Comparison of ENCODE assay signal across 13 cellular contexts in the genomic region with DNA sequence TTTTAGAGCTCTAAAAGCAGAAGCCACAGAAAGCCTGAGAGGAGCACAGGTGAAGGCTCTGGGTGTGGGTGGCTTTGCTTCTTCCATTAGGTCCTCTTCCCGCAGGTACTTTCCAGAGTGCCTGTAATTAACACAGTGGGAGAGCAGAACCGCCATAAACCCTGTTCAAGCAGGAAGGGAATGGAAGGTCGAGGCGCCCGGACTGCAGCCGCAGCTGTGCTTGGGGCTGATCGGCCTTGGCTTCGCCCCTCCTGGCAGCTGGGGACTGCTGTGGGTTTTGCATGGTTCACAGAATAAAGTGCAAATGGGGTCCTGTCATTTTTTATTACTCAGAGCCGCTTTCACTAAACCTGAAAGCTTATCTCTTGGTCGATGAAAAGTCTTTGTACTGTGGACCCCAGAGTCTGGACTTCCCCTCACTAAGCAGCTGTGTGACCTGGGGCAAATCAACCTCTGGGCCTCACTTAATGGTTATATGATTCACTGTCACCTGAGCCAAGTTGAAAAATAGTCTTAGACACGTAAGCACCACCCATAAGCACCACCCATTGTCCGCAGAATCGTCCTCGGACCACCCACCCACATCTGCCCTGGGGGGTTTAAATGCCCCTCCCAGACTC.
DNase-seq lines count a peak whose midpoint lies in the region; ATAC-seq and TF ChIP-seq lines count a peak whose summit lies in the region.
"Had no signal": no experiment of that assay in that cellular context is flagged by ENCODE, and none has a peak within 500 bp of the region (broad histone marks: within the 10 kb centered on the region; RNA-seq: fewer than 3 reads in every experiment).

No MANE protein-coding gene starts in this region.

- in situ Hi-C loops in Caki2 (cut with HindIII; ENCODE audit: low pct_unique_long_range_greater_than_20kb, low sequenced_read_pairs) = no loop called here

- no peak for ATAC-seq in psoas muscle
- ATAC-seq: SK-N-SH treated with all-trans-retinoic acid at 6 μM for 48 hours; stimulated activated naive CD8-positive, alpha-beta T cell treated with anti-CD3 and anti-CD28 coated beads, Interleukin-15, Interleukin-2, amounts not matched to agents 100 U/mL and 50 U/mL, for 24 hours had no signal

- H3K27ac ChIP-seq in hepatocyte = peak overlapping the region; percentile 84
- H3K27ac ChIP-seq in psoas muscle = no peak overlapping the region
- H3K27ac ChIP-seq: GM23248 had no signal

- no peaks in the 10 kb centered on the region for H3K27me3 ChIP-seq in hepatocyte
- H3K27me3 ChIP-seq in psoas muscle (ENCODE audit: insufficient read depth in 3 of 3, low read length in 2 of 3) = no peaks in the 10 kb centered on the region

- peaks cover 11% of the 10 kb centered on the region for H3K4me1 ChIP-seq in hepatocyte (ENCODE audit: insufficient read depth)
- H3K4me1 ChIP-seq in psoas muscle = no peaks in the 10 kb centered on the region

- no peaks in the 10 kb centered on the region for H3K79me2 ChIP-seq in hepatocyte

- H2AFZ ChIP-seq in hepatocyte = peak overlapping the region; percentile 36
- H2AFZ ChIP-seq: GM23248 had no signal

- TF ChIP-seq CTCF in GM20000 (IDR thresholded peaks at IDR 0.05; ENCODE audit: extremely low read depth, missing control alignments) = no peak
- no peak for TF ChIP-seq CTCF in hepatocyte (IDR thresholded peaks at IDR 0.05; ENCODE audit: poor library complexity)
- TF ChIP-seq CTCF in psoas muscle (IDR thresholded peaks at IDR 0.05) = no peak

- intact Hi-C loops in psoas muscle (cut with DNase I) = no loop called here

- WGBS in hepatocyte (ENCODE audit: low lambda C conversion rate, missing lambda C conversion rate) = 37% methylated on average over 14 of the region's 14 CpGs
- WGBS in psoas muscle, 3 donors = 26 to 33% (median 30%) methylated on average over 14 of the region's 14 CpGs

- H3K9me3 ChIP-seq in hepatocyte (ENCODE audit: low read depth) (no peaks in the 10 kb centered on the region), psoas muscle (no peaks in the 10 kb centered on the region)

- no peaks in the 10 kb centered on the region for H4K20me1 ChIP-seq in hepatocyte (ENCODE audit: insufficient read depth, poor library complexity, severe bottlenecking)

- peak overlapping the region; percentile 43 for H3K4me2 ChIP-seq in hepatocyte

- no peaks in the 10 kb centered on the region for H3K9me2 ChIP-seq in hepatocyte (replicated peaks; ENCODE audit: insufficient read depth)

- DNase-seq in Caki2 (ENCODE audit: low read depth) = peak; percentile 55
- DNase-seq in GM20000 (ENCODE audit: low spot score) = peak; percentile 59
- peak; percentile 77 for DNase-seq in NCI-H1092 treated with DMSO at 0.1 percent for 48 hours (lab: John Stamatoyannopoulos, UW)
- peak; percentile 62 for DNase-seq in hepatocyte (ENCODE audit: low spot score)
- no peak for DNase-seq in NCI-H526 (lab: John Stamatoyannopoulos, UW)
- DNase-seq in psoas muscle = no peak
- DNase-seq in NOMO-1 treated with DMSO at 0.1 percent for 48 hours (lab: John Stamatoyannopoulos, UW; ENCODE audit: unreplicated experiment) = no peak
- DNase-seq in HPDE6-E6E7 (ENCODE audit: extremely low spot score) = no peak
- DNase-seq: activated CD4-positive, alpha-beta T cell treated with anti-CD3 and anti-CD28 coated beads, Interleukin-2, amount 50 U/mL, for 48 hours; GM23248; NCI-H187 treated with DMSO at 0.1 percent for 48 hours; stimulated activated naive CD8-positive, alpha-beta T cell treated with anti-CD3 and anti-CD28 coated beads, Interleukin-15, Interleukin-2, amounts not matched to agents 100 U/mL and 50 U/mL, for 24 hours had no signal

- H3K36me3 ChIP-seq in hepatocyte (replicated peaks; ENCODE audit: insufficient read depth, low read depth) = no peaks in the 10 kb centered on the region
- H3K36me3 ChIP-seq in psoas muscle (ENCODE audit: insufficient read depth in 1 of 2, low read depth in 1 of 2) = no peaks in the 10 kb centered on the region

- no peak overlapping the region for H3K4me3 ChIP-seq in hepatocyte
- H3K4me3 ChIP-seq in psoas muscle = no peak overlapping the region
- H3K4me3 ChIP-seq: GM23248 had no signal

Comparison
In these comparisons a context has a peak if more than half of its experiments do, and no peak if none do; other contexts are left out.
1. DNase-seq: peak in Caki2 (single experiment), GM20000 (single experiment), NCI-H1092 treated with DMSO at 0.1 percent for 48 hours (single experiment) and hepatocyte (single experiment); none in NCI-H526 (0 of 2), psoas muscle (0 of 2), NOMO-1 treated with DMSO at 0.1 percent for 48 hours (single experiment) and HPDE6-E6E7 (single experiment).